In the genomic region with DNA sequence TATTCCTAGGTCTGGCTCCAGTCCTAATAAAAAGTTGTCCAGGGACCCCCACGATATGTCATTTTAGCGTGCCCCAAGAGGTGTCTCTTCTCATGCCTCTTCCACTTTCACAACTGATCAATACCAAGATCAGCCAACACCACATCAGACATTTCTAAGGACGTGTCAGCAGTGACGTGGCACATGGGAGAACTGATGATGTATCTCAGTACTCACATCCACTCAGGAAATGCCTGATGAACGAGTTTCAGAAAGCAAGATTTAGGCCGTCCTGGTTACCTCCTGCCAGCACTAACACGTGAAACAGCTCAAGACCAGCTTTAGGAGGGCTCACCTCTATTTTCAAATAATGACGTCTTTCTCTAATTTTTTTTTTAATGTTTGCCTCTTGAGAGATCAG, we compare ENCODE assay signal across 11 cellular contexts. TPM values are rescaled to one million over a fixed set of nuclear protein-coding genes. Genes with fewer than 3 reads are reported as not detected.
A peak's percentile ranks its signal among the peaks of the same experiment; 100 is the strongest.
DNase-seq lines count a peak whose midpoint lies in the region; ATAC-seq, FAIRE-seq and TF ChIP-seq lines count a peak whose summit lies in the region.
"Had no signal": no experiment of that assay in that cellular context is flagged by ENCODE, and none has a peak within 500 bp of the region (broad histone marks: within the 10 kb centered on the region; RNA-seq: fewer than 3 reads in every experiment).

No MANE protein-coding gene starts in this region.

- no TSS peak for BruUV-seq in endothelial cell of umbilical vein (replicated peaks; lab: Mats Ljungman, UMichigan)

- DNase-seq in activated CD8-positive, alpha-beta T cell treated with anti-CD3 and anti-CD28 coated beads, Interleukin-2, amount 10 ng/mL, durations not matched to agents 7 days and 5 days, result peak; percentile 84
- DNase-seq in endothelial cell of umbilical vein (ENCODE audit: low read depth, low spot score), result peak; percentile 42
- peak; percentile 39 for DNase-seq in stimulated activated CD8-positive, alpha-beta memory T cell treated with anti-CD3 and anti-CD28 coated beads, Interleukin-12 subunit alpha, Interleukin-12 subunit beta, amount 100 ng/mL, for 24 hours (ENCODE audit: extremely low read depth)
- no peak for DNase-seq in posterior cingulate gyrus
- no peak for DNase-seq in NCI-H187 treated with DMSO at 0.1 percent for 48 hours (lab: John Stamatoyannopoulos, UW)
- no peak for DNase-seq in NCI-H1048 (lab: John Stamatoyannopoulos, UW)
- DNase-seq in A172 (ENCODE audit: low spot score), result no peak
- DNase-seq: cortex of kidney, SIG-M5 had no signal

- no peaks in the 10 kb centered on the region for H3K9me3 ChIP-seq in endothelial cell of umbilical vein (replicated peaks; ENCODE audit: control insufficient read depth, insufficient read depth, low read length)

- peak overlapping the region; percentile 0 for H3K27ac ChIP-seq in endothelial cell of umbilical vein (ENCODE audit: insufficient read depth, low read depth, low read length)

- peak overlapping the region; percentile 86 for H3K27ac Mint-ChIP-seq in activated CD8-positive, alpha-beta T cell treated with anti-CD3 and anti-CD28 coated beads, Interleukin-2, amount 10 ng/mL, durations not matched to agents 7 days and 5 days

- no peaks in the 10 kb centered on the region for H3K27me3 ChIP-seq in endothelial cell of umbilical vein (ENCODE audit: control insufficient read depth in 2 of 2, insufficient read depth in 2 of 2, low read length in 2 of 2)

- no peak overlapping the region for H3K9ac ChIP-seq in endothelial cell of umbilical vein (replicated peaks; ENCODE audit: extremely low read depth, insufficient read depth, low read length)

- H4K20me1 ChIP-seq in endothelial cell of umbilical vein (replicated peaks; ENCODE audit: control insufficient read depth, extremely low read depth, insufficient read depth, low read length), result peaks cover 24% of the 10 kb centered on the region

- dilution Hi-C loops in endothelial cell of umbilical vein (cut with MboI; ENCODE audit: extremely low pct_ligation_motif_present, low sequenced_read_pairs), result no loop called here

- peaks cover 68% of the 10 kb centered on the region for H3K4me1 Mint-ChIP-seq in activated CD8-positive, alpha-beta T cell treated with anti-CD3 and anti-CD28 coated beads, Interleukin-2, amount 10 ng/mL, durations not matched to agents 7 days and 5 days (ENCODE audit: low read depth)

- H3K4me3 Mint-ChIP-seq in activated CD8-positive, alpha-beta T cell treated with anti-CD3 and anti-CD28 coated beads, Interleukin-2, amount 10 ng/mL, durations not matched to agents 7 days and 5 days, result peak overlapping the region; percentile 70

- no peak for TF ChIP-seq CTCF in endothelial cell of umbilical vein (IDR thresholded peaks at IDR 0.05; ENCODE audit: extremely low read depth in 1 of 2, insufficient read depth in 1 of 2, low read depth in 1 of 2, low read length in 2 of 2)

- H3K4me3 ChIP-seq in endothelial cell of umbilical vein (replicated peaks in 1 of 3; ENCODE audit: insufficient read depth in 1 of 3, low read depth in 1 of 3, low read length in 3 of 3), result no peak overlapping the region

- H3K4me2 ChIP-seq in endothelial cell of umbilical vein (ENCODE audit: insufficient read depth, low read length), result no peak overlapping the region

- intact Hi-C loops in endothelial cell of umbilical vein (cut with micrococcal nuclease), result no loop called here
- intact Hi-C loops in posterior cingulate gyrus (cut with DNase I), result no loop called here

- no peak overlapping the region for H2AFZ ChIP-seq in endothelial cell of umbilical vein (ENCODE audit: low read depth, low read length)

- no peak for TF ChIP-seq POLR2A in endothelial cell of umbilical vein (IDR thresholded peaks at IDR 0.05; ENCODE audit: low read depth, low read length)

- peaks cover 37% of the 10 kb centered on the region for H3K36me3 Mint-ChIP-seq in activated CD8-positive, alpha-beta T cell treated with anti-CD3 and anti-CD28 coated beads, Interleukin-2, amount 10 ng/mL, durations not matched to agents 7 days and 5 days (ENCODE audit: low read depth)

- POLR2A ChIA-PET in activated CD8-positive, alpha-beta T cell treated with anti-CD3 and anti-CD28 coated beads, Interleukin-2, amount 10 ng/mL, durations not matched to agents 7 days and 5 days (lab: Charles Lee), result interaction anchor here (1.2 to 3.8 kb wide), 4 partner anchors 9 to 19 kb away, joined by 3 to 25 read pairs (median 13); a partner anchor contains a TSS
- POLR2A ChIA-PET in endothelial cell of umbilical vein (lab: Charles Lee), result no interaction called here

- CTCF ChIA-PET in activated CD8-positive, alpha-beta T cell treated with anti-CD3 and anti-CD28 coated beads, Interleukin-2, amount 10 ng/mL, durations not matched to agents 7 days and 5 days (lab: Charles Lee), result interaction anchor here (0.6 to 1.3 kb wide), 4 partner anchors 10 to 27 kb away, joined by 3 to 6 read pairs (median 4); no protein-coding TSS in a partner anchor
- CTCF ChIA-PET in endothelial cell of umbilical vein (lab: Charles Lee), result interaction anchor here (1.4 to 1.6 kb wide), 2 partner anchors 9 to 10 kb away, joined by 5 to 7 read pairs; no protein-coding TSS in a partner anchor

- peaks cover 99% of the 10 kb centered on the region for H3K79me2 ChIP-seq in endothelial cell of umbilical vein (ENCODE audit: control insufficient read depth, insufficient read depth, low read length)

- no peaks in the 10 kb centered on the region for H3K9me3 Mint-ChIP-seq in activated CD8-positive, alpha-beta T cell treated with anti-CD3 and anti-CD28 coated beads, Interleukin-2, amount 10 ng/mL, durations not matched to agents 7 days and 5 days (ENCODE audit: insufficient read depth)

- no peaks in the 10 kb centered on the region for H3K36me3 ChIP-seq in endothelial cell of umbilical vein (ENCODE audit: control insufficient read depth in 2 of 2, extremely low read depth in 1 of 2, insufficient read depth in 2 of 2, low read length in 2 of 2)

- ATAC-seq in HG02870 (IDR thresholded peaks at IDR 0.05; ENCODE audit: unreplicated experiment), result peak; percentile 37
- peak; percentile 88 for ATAC-seq in activated CD8-positive, alpha-beta T cell treated with anti-CD3 and anti-CD28 coated beads, Interleukin-2, amount 10 ng/mL, durations not matched to agents 7 days and 5 days
- ATAC-seq: HCT116 had no signal

- no peaks in the 10 kb centered on the region for H3K9me1 ChIP-seq in endothelial cell of umbilical vein (replicated peaks; ENCODE audit: control insufficient read depth, extremely low read depth, insufficient read depth, low read length)

- H3K27me3 Mint-ChIP-seq in activated CD8-positive, alpha-beta T cell treated with anti-CD3 and anti-CD28 coated beads, Interleukin-2, amount 10 ng/mL, durations not matched to agents 7 days and 5 days (ENCODE audit: low read depth), result no peaks in the 10 kb centered on the region

- FAIRE-seq in endothelial cell of umbilical vein (lab: Jason Lieb, UNC), result peak; percentile 50

- H3K4me1 ChIP-seq in endothelial cell of umbilical vein (ENCODE audit: control insufficient read depth, extremely low read depth, insufficient read depth, low read length), result peaks cover 33% of the 10 kb centered on the region

TF ChIP-seq in endothelial cell of umbilical vein, 7 proteins besides CTCF, POLR2A, EP300 and RAD21:
- TF ChIP-seq JUN (IDR thresholded peaks at IDR 0.05; ENCODE audit: borderline replicate concordance, insufficient read depth, insufficient read length, low read depth), result peak; percentile 22
- TF ChIP-seq FOS (IDR thresholded peaks at IDR 0.05; ENCODE audit: borderline replicate concordance, insufficient read depth, low read length), result peak; percentile 53
- TF ChIP-seq GATA2 (IDR thresholded peaks at IDR 0.05; ENCODE audit: insufficient read depth, insufficient read length, low read depth, low read length), result peak; percentile 36
- no peak for TF ChIP-seq MYC (IDR thresholded peaks at IDR 0.05; ENCODE audit: low read depth, low read length)

RNA-seq across cellular contexts. Expression of a gene that starts 19.6 kb away (rescaled TPM):
- 10 to 100 TPM; 37.1 TPM for total RNA-seq in activated CD8-positive, alpha-beta T cell treated with anti-CD3 and anti-CD28 coated beads, Interleukin-2, amount 10 ng/mL, durations not matched to agents 7 days and 5 days
- 58.9 and 67.0 TPM in 2 replicates for total RNA-seq in endothelial cell of umbilical vein
- polyA plus RNA-seq in endothelial cell of umbilical vein, result 75.9 and 78.9 TPM in 2 replicates
- polyA plus RNA-seq in endothelial cell of umbilical vein (2011; cell fraction: cytosol; rRNA removed), result 48.6 and 57.5 TPM in 2 replicates
- 95.4 and 99.1 TPM in 2 replicates for polyA plus RNA-seq in endothelial cell of umbilical vein (2011; cell fraction: nucleus; rRNA removed)
- polyA plus RNA-seq in endothelial cell of umbilical vein (2012), result 42.5 and 47.3 TPM in 2 replicates
- polyA minus RNA-seq in endothelial cell of umbilical vein, result 73.2 and 78.6 TPM in 2 replicates
- 16.1 TPM for polyA minus RNA-seq in endothelial cell of umbilical vein (2011; cell fraction: cytosol; rRNA and poly(A)+ RNA removed)
- polyA minus RNA-seq in endothelial cell of umbilical vein (2011; cell fraction: nucleus; rRNA and poly(A)+ RNA removed), result 112 and 132 TPM in 2 replicates
- 51.3 and 63.4 TPM in 2 replicates for total RNA-seq in A172 (2014; rRNA removed; shearing (Covaris generic))

Comparison
In these comparisons a context has a peak if more than half of its experiments do, and no peak if none do; other contexts are left out.
1. DNase-seq: peak in activated CD8-positive, alpha-beta T cell treated with anti-CD3 and anti-CD28 coated beads, Interleukin-2, amount 10 ng/mL, durations not matched to agents 7 days and 5 days (single experiment), endothelial cell of umbilical vein (single experiment) and stimulated activated CD8-positive, alpha-beta memory T cell treated with anti-CD3 and anti-CD28 coated beads, Interleukin-12 subunit alpha, Interleukin-12 subunit beta, amount 100 ng/mL, for 24 hours (single experiment); none in posterior cingulate gyrus (0 of 10), NCI-H187 treated with DMSO at 0.1 percent for 48 hours (single experiment), NCI-H1048 (single experiment) and A172 (single experiment).